Comparison of ENCODE assay signal across 8 cellular contexts in genomic region chr10:131900350-131901152, GRCh38.
DNase-seq lines count a peak whose midpoint lies in the region; ATAC-seq and TF ChIP-seq lines count a peak whose summit lies in the region.

Gene PPP2R2D (plus strand): TSS chr10:131901008. CDS start chr10:131901149, 141 bp downstream.

- ATAC-seq in GM18505 (IDR thresholded peaks at IDR 0.05; ENCODE audit: unreplicated experiment) = peak; percentile 83
- ATAC-seq in HG02943 (IDR thresholded peaks at IDR 0.05; ENCODE audit: low read depth, unreplicated experiment) = peak; percentile 85

- no peak for TF ChIP-seq CTCF in retinal pigment epithelial cell (conservative IDR thresholded peaks at IDR 0.05; ENCODE audit: low read depth, low read length)

- peak within 1 kb of the TSS; percentile 77 for H3K4me3 ChIP-seq in retinal pigment epithelial cell (ENCODE audit: low read length)

- TF ChIP-seq POLR2A in GM18505 (IDR thresholded peaks at IDR 0.05; ENCODE audit: borderline replicate concordance, extremely low read depth, insufficient read depth, insufficient read length) = no peak

- DNase-seq in NCI-H1930 (lab: John Stamatoyannopoulos, UW) (peak; percentile 79 to 85), T1000 (lab: John Stamatoyannopoulos, UW) (peak; percentile 94), astrocyte of the hippocampus (ENCODE audit: low read depth, low spot score) (peak; percentile 97), hippocampal formation (lab: John Stamatoyannopoulos, UW) (peak; percentile 77 to 92), retinal pigment epithelial cell (ENCODE audit: low read depth) (peak; percentile 44), cortex of kidney (lab: John Stamatoyannopoulos, UW) (no peak)
